Comparison of ENCODE assay signal across 8 cellular contexts in genomic region chrX:51892921-51893745, GRCh38. TPM values are rescaled to one million over a fixed set of nuclear protein-coding genes. Genes with fewer than 3 reads are reported as not detected.
DNase-seq lines count a peak whose midpoint lies in the region; ATAC-seq and TF ChIP-seq lines count a peak whose summit lies in the region.

A gene with protein sequence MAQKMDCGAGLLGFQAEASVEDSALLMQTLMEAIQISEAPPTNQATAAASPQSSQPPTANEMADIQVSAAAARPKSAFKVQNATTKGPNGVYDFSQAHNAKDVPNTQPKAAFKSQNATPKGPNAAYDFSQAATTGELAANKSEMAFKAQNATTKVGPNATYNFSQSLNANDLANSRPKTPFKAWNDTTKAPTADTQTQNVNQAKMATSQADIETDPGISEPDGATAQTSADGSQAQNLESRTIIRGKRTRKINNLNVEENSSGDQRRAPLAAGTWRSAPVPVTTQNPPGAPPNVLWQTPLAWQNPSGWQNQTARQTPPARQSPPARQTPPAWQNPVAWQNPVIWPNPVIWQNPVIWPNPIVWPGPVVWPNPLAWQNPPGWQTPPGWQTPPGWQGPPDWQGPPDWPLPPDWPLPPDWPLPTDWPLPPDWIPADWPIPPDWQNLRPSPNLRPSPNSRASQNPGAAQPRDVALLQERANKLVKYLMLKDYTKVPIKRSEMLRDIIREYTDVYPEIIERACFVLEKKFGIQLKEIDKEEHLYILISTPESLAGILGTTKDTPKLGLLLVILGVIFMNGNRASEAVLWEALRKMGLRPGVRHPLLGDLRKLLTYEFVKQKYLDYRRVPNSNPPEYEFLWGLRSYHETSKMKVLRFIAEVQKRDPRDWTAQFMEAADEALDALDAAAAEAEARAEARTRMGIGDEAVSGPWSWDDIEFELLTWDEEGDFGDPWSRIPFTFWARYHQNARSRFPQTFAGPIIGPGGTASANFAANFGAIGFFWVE (plus strand): TSS chrX:51893623. CDS start chrX:51894305, 682 bp downstream.

- peak within 1 kb of the TSS; percentile 93 for H3K4me3 Mint-ChIP-seq in progenitor cell of endocrine pancreas (ENCODE audit: low read depth)

- peak; percentile 93 for DNase-seq in G401 (ENCODE audit: low spot score)
- DNase-seq in HCEC 1CT: peak; percentile 85
- peak; percentile 77 for DNase-seq in NCI-H1048 (lab: John Stamatoyannopoulos, UW)
- peak; percentile 21 to 91 (median 63) for DNase-seq in T-helper 2 cell
- DNase-seq in amygdala (lab: John Stamatoyannopoulos, UW): peak in 55 of 56 donors; percentile 33 to 90 (median 79)
- peak; percentile 86 for DNase-seq in left ventricle myocardium inferior
- peak; percentile 84 for DNase-seq in progenitor cell of endocrine pancreas (ENCODE audit: low spot score, unreplicated experiment)
- peak; percentile 92 for DNase-seq in upper lobe of right lung

- no peaks in the 10 kb centered on the region for H3K9me3 ChIP-seq in left ventricle myocardium inferior (replicated peaks)
- H3K9me3 ChIP-seq in upper lobe of right lung: no peaks in the 10 kb centered on the region

- peaks cover 15% of the 10 kb centered on the region for H3K4me1 Mint-ChIP-seq in progenitor cell of endocrine pancreas (ENCODE audit: low read depth)

- TF ChIP-seq CTCF in left ventricle myocardium inferior (IDR thresholded peaks at IDR 0.05; ENCODE audit: borderline replicate concordance) (no peak), progenitor cell of endocrine pancreas (IDR thresholded peaks at IDR 0.05; ENCODE audit: unreplicated experiment) (no peak), upper lobe of right lung (IDR thresholded peaks at IDR 0.05) (no peak)

- H3K36me3 ChIP-seq in left ventricle myocardium inferior (peaks cover 10% of the 10 kb centered on the region), upper lobe of right lung (peaks cover 11% of the 10 kb centered on the region)

- intact Hi-C loops in left ventricle myocardium inferior (cut with micrococcal nuclease) (no loop called here), upper lobe of right lung (cut with DNase I) (no loop called here)

- H3K36me3 Mint-ChIP-seq in progenitor cell of endocrine pancreas (ENCODE audit: insufficient read depth): peaks cover 14% of the 10 kb centered on the region

- peaks cover 13% of the 10 kb centered on the region for H3K4me1 ChIP-seq in left ventricle myocardium inferior
- H3K4me1 ChIP-seq in upper lobe of right lung: no peaks in the 10 kb centered on the region

- no peaks in the 10 kb centered on the region for H3K27me3 Mint-ChIP-seq in progenitor cell of endocrine pancreas

- H3K4me3 ChIP-seq in left ventricle myocardium inferior (peak within 1 kb of the TSS; percentile 73), upper lobe of right lung (peak within 1 kb of the TSS; percentile 60)

- peaks cover 12% of the 10 kb centered on the region for H3K9me3 Mint-ChIP-seq in progenitor cell of endocrine pancreas (ENCODE audit: low read depth)

- no peaks in the 10 kb centered on the region for H3K27me3 ChIP-seq in left ventricle myocardium inferior (ENCODE audit: low read depth)
- no peaks in the 10 kb centered on the region for H3K27me3 ChIP-seq in upper lobe of right lung

- peak; percentile 96 for ATAC-seq in upper lobe of right lung

- in situ Hi-C loops in G401 (cut with HindIII; ENCODE audit: low sequenced_read_pairs): no loop called here

- peak within 1 kb of the TSS; percentile 71 for H3K27ac ChIP-seq in left ventricle myocardium inferior (replicated peaks)
- peak within 1 kb of the TSS; percentile 76 for H3K27ac ChIP-seq in upper lobe of right lung

- H3K27ac Mint-ChIP-seq in progenitor cell of endocrine pancreas: peak within 1 kb of the TSS; percentile 96

RNA-seq across cellular contexts. Expression of the gene that starts here (rescaled TPM):
- 103 and 129 TPM in 2 replicates for total RNA-seq in G401 (2014; rRNA removed; shearing (Covaris generic))
- 61.7 TPM for total RNA-seq in left ventricle myocardium inferior
- 230 and 232 TPM in 2 replicates for total RNA-seq in progenitor cell of endocrine pancreas
- total RNA-seq in upper lobe of right lung: 66.3 TPM

Comparison
In these comparisons a context has a peak if more than half of its experiments do, and no peak if none do; other contexts are left out.
1. Peak in every context shown above with its lines: DNase-seq, ATAC-seq, H3K4me3 ChIP-seq and H3K27ac ChIP-seq.